In the genomic region with DNA sequence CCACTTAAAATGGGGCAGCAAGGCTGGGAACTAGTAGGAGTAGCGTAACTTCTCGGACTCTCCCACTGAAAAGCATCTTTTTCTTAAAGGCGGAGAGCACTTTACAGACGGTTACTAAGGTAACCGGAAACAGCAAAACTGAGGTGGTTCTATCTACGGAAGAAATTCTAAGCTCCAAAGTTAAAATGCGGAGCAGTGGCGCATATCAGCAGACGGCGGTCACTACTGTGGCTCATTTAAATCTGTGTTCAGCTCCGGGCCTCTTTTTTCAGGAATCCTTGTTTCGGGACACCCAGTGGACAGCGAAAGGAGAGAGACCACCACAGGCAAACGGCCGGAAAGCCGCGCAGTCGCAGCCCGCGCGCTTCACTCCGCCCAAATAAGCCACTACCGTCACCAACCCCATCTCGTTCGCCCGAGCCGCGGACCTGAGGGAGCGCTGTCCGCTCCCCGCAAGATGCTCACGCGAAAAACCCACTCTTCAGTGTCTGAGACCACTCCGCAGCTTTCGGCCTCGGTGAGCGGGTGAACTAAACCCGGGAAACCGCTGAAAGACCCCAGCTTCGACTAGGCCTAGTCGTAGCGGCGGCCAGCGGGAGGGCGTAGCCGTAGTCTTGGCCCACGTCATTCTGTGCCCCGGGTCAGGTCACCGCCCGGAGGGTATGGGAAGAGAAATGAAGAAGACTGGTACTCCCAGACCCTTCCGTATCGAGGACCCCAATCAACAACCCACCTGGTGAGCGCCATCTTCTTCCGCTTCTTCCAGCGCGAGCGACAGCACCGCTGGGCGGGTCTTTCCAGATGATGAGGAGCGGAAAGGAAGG, we compare ENCODE assay signal across 7 cellular contexts. TPM values are rescaled to one million over a fixed set of nuclear protein-coding genes. Genes with fewer than 3 reads are reported as not detected.
DNase-seq lines count a peak whose midpoint lies in the region; ATAC-seq and TF ChIP-seq lines count a peak whose summit lies in the region.

A gene (minus strand): TSS at position 776 of the 824 bp plus-strand sequence. CDS start 29 bp downstream, at position 747.

- H3K4me1 Mint-ChIP-seq in brain: peaks cover 59% of the 10 kb centered on the region

- H3K9me3 Mint-ChIP-seq in brain: peaks cover 0 to 3% (median 0%) of the 10 kb centered on the region in 5 experiments

- DNase-seq in NCI-H1105 treated with DMSO at 0.1 percent for 48 hours (lab: John Stamatoyannopoulos, UW) (peak; percentile 98), UCSD-AML1 (lab: John Stamatoyannopoulos, UW; ENCODE audit: unreplicated experiment) (peak; percentile 91), skeletal muscle cell (ENCODE audit: low read depth) (no peak)

- peak within 1 kb of the TSS; percentile 99 for H3K4me3 ChIP-seq in iPS-11a (ENCODE audit: low read depth, low read length)
- peak within 1 kb of the TSS; percentile 91 for H3K4me3 ChIP-seq in skeletal muscle cell (ENCODE audit: low read depth, low read length)

- peak within 1 kb of the TSS; percentile 96 to 99 (median 98) for H3K27ac Mint-ChIP-seq in brain

- no peak for TF ChIP-seq CTCF in brain (conservative IDR thresholded peaks at IDR 0.05)

- H3K4me3 Mint-ChIP-seq in brain: peak within 1 kb of the TSS; percentile 93 to 99 (median 97)

- H3K27me3 Mint-ChIP-seq in brain: peaks cover 11% of the 10 kb centered on the region

- ATAC-seq in GM18502 (IDR thresholded peaks at IDR 0.05; ENCODE audit: poor library complexity, unreplicated experiment) (peak; percentile 94), HG02678 (IDR thresholded peaks at IDR 0.05; ENCODE audit: unreplicated experiment) (peak; percentile 95)

- H3K36me3 Mint-ChIP-seq in brain: peaks cover 37% of the 10 kb centered on the region

RNA-seq across cellular contexts. Expression of the gene that starts here (rescaled TPM):
- polyA plus RNA-seq in brain (ENCODE audit: insufficient read depth, low read depth, low replicate concordance): 74.6 TPM
